Comparison of ENCODE assay signal across 1 cellular context in the genomic region with DNA sequence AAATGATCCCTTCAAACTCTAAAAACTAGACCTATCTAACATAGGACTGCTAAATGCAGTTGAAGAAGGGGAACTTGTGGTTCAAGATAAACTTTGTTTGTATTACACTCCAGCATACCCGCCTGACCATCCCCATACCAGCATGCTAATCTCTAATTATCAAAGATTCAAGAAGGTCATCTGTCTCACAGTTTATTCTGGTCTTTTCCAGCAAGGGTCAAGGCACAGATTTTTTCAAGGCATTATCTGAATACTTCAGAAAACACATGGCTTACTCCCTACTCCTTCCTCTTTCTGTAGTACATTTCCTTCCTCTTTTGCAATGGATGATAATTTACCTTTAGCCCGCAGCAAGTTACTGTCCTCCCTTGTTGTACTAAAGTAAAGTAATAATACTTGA.
TF ChIP-seq lines count a peak whose summit lies in the region.

No MANE protein-coding gene starts in this region.

TF ChIP-seq in K562, 482 proteins besides CTCF, POLR2A, EP300 and RAD21 (continued from another document):
- TF ChIP-seq, protein P1, sequence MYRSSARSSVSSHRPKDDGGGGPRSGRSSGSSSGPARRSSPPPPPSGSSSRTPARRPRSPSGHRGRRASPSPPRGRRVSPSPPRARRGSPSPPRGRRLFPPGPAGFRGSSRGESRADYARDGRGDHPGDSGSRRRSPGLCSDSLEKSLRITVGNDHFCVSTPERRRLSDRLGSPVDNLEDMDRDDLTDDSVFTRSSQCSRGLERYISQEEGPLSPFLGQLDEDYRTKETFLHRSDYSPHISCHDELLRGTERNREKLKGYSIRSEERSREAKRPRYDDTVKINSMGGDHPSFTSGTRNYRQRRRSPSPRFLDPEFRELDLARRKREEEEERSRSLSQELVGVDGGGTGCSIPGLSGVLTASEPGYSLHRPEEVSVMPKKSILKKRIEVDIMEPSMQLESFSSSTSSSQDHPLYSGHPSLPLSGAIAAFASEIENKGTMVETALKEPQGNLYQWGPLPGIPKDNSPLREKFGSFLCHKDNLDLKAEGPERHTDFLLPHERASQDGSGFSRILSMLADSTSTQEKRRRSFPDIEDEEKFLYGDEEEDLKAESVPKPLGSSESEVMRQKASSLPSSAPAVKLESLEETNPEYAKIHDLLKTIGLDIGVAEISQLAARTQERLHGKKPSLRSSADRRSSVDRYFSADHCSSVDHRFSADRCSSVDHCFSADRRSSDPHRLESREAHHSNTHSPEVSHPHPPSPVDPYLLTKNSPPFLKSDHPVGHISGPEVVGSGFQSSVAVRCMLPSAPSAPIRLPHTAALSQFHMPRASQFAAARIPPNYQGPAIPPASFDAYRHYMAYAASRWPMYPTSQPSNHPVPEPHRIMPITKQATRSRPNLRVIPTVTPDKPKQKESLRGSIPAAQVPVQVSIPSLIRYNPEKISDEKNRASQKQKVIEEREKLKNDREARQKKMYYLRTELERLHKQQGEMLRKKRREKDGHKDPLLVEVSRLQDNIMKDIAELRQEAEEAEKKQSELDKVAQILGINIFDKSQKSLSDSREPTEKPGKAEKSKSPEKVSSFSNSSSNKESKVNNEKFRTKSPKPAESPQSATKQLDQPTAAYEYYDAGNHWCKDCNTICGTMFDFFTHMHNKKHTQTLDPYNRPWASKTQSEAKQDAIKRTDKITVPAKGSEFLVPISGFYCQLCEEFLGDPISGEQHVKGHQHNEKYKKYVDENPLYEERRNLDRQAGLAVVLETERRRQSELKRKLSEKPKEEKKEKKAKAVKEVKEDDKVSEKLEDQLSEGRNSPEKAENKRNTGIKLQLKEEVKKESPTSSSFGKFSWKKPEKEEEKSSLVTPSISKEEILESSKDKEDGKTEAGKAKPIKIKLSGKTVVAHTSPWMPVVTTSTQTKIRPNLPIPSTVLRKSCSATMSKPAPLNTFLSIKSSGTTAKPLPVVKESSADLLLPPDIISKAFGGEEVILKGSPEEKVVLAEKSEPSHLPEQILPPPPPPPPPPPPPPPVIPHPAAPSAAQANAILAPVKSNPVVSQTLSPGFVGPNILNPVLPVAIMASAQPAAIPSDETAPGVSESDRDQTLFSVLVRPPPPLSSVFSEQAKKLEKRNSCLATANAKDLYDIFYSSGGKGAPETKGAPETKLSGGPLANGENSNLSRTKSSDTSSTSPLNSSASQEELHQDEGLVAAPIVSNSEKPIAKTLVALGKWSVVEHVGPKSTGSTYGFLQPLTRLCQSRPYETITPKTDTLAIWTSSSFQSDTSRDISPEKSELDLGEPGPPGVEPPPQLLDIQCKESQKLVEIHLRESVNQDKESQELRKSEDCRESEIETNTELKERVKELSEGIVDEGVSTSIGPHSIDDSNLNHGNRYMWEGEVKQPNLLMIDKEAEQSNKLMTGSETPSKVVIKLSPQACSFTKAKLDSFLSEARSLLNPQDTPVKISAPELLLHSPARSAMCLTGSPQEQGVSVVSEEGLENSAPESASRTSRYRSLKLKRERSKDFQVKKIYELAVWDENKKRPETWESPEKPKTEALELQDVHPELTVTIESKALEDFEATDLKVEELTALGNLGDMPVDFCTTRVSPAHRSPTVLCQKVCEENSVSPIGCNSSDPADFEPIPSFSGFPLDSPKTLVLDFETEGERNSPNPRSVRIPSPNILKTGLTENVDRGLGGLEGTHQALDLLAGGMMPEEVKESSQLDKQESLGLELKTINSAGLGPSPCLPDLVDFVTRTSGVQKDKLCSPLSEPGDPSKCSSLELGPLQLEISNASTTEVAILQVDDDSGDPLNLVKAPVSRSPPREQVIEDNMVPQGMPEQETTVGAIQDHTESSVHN (IDR thresholded peaks at IDR 0.05; ENCODE audit: borderline replicate concordance in 1 of 2, low read depth in 1 of 2): no peak
- TF ChIP-seq ZNF175 (CRISPR knock-in tag; IDR thresholded peaks at IDR 0.05; ENCODE audit: low read depth): 0 out of 2 replicates have a peak, but pooled peaks have one; percentile 49
- peak; percentile 65 to 87 for TF ChIP-seq KDM1A (IDR thresholded peaks at IDR 0.05)
- TF ChIP-seq, protein P2, sequence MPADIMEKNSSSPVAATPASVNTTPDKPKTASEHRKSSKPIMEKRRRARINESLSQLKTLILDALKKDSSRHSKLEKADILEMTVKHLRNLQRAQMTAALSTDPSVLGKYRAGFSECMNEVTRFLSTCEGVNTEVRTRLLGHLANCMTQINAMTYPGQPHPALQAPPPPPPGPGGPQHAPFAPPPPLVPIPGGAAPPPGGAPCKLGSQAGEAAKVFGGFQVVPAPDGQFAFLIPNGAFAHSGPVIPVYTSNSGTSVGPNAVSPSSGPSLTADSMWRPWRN (IDR thresholded peaks at IDR 0.05; ENCODE audit: low read depth): peak; percentile 83
- no peak for TF ChIP-seq GABPA (tag; conservative IDR thresholded peaks at IDR 0.05; ENCODE audit: low read depth)
- TF ChIP-seq, protein P3, sequence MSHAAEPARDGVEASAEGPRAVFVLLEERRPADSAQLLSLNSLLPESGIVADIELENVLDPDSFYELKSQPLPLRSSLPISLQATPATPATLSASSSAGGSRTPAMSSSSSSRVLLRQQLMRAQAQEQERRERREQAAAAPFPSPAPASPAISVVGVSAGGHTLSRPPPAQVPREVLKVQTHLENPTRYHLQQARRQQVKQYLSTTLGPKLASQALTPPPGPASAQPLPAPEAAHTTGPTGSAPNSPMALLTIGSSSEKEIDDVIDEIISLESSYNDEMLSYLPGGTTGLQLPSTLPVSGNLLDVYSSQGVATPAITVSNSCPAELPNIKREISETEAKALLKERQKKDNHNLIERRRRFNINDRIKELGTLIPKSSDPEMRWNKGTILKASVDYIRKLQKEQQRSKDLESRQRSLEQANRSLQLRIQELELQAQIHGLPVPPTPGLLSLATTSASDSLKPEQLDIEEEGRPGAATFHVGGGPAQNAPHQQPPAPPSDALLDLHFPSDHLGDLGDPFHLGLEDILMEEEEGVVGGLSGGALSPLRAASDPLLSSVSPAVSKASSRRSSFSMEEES (CRISPR knock-in tag; IDR thresholded peaks at IDR 0.05): no peak
- TF ChIP-seq FOXJ3 (CRISPR knock-in tag; IDR thresholded peaks at IDR 0.05): no peak
- no peak for TF ChIP-seq BMI1 (IDR thresholded peaks at IDR 0.05; ENCODE audit: low read length)
- peak; percentile 31; the same call in 1 of the 2 replicates for TF ChIP-seq FOXM1 (IDR thresholded peaks at IDR 0.05; ENCODE audit: low read depth)
- no peak for TF ChIP-seq FOXM1 (CRISPR knock-in tag; IDR thresholded peaks at IDR 0.05; ENCODE audit: low read depth)
- TF ChIP-seq, protein P4, sequence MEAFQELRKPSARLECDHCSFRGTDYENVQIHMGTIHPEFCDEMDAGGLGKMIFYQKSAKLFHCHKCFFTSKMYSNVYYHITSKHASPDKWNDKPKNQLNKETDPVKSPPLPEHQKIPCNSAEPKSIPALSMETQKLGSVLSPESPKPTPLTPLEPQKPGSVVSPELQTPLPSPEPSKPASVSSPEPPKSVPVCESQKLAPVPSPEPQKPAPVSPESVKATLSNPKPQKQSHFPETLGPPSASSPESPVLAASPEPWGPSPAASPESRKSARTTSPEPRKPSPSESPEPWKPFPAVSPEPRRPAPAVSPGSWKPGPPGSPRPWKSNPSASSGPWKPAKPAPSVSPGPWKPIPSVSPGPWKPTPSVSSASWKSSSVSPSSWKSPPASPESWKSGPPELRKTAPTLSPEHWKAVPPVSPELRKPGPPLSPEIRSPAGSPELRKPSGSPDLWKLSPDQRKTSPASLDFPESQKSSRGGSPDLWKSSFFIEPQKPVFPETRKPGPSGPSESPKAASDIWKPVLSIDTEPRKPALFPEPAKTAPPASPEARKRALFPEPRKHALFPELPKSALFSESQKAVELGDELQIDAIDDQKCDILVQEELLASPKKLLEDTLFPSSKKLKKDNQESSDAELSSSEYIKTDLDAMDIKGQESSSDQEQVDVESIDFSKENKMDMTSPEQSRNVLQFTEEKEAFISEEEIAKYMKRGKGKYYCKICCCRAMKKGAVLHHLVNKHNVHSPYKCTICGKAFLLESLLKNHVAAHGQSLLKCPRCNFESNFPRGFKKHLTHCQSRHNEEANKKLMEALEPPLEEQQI (IDR thresholded peaks at IDR 0.05): no peak
- peak; percentile 67 for TF ChIP-seq MTA2 (IDR thresholded peaks at IDR 0.05; ENCODE audit: low read depth)
- no peak for TF ChIP-seq CXXC5 (CRISPR knock-in tag; IDR thresholded peaks at IDR 0.05)
- peak; percentile 18 for TF ChIP-seq CCNT2 (IDR thresholded peaks at IDR 0.05; ENCODE audit: borderline replicate concordance, extremely low read depth, insufficient read length, low read depth, low read length)
- TF ChIP-seq ZFP36 (IDR thresholded peaks at IDR 0.05; ENCODE audit: low read depth, low read length, partially characterized antibody): no peak
- TF ChIP-seq, protein P5, sequence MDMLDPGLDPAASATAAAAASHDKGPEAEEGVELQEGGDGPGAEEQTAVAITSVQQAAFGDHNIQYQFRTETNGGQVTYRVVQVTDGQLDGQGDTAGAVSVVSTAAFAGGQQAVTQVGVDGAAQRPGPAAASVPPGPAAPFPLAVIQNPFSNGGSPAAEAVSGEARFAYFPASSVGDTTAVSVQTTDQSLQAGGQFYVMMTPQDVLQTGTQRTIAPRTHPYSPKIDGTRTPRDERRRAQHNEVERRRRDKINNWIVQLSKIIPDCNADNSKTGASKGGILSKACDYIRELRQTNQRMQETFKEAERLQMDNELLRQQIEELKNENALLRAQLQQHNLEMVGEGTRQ (CRISPR knock-in tag; IDR thresholded peaks at IDR 0.05): no peak
- 0 out of 2 replicates have a peak, but pooled peaks have one; percentile 37 for TF ChIP-seq HDAC2 (IDR thresholded peaks at IDR 0.05)
- TF ChIP-seq TCF3 (CRISPR knock-in tag; IDR thresholded peaks at IDR 0.05): peak; percentile 48; the same call in 1 of the 2 replicates
- TF ChIP-seq, protein P6, sequence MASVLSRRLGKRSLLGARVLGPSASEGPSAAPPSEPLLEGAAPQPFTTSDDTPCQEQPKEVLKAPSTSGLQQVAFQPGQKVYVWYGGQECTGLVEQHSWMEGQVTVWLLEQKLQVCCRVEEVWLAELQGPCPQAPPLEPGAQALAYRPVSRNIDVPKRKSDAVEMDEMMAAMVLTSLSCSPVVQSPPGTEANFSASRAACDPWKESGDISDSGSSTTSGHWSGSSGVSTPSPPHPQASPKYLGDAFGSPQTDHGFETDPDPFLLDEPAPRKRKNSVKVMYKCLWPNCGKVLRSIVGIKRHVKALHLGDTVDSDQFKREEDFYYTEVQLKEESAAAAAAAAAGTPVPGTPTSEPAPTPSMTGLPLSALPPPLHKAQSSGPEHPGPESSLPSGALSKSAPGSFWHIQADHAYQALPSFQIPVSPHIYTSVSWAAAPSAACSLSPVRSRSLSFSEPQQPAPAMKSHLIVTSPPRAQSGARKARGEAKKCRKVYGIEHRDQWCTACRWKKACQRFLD (CRISPR knock-in tag; IDR thresholded peaks at IDR 0.05): 0 out of 2 replicates have a peak, but pooled peaks have one; percentile 38
- no peak for TF ChIP-seq SRSF1 (IDR thresholded peaks at IDR 0.05; ENCODE audit: low read depth, low read length)
- peak; percentile 86; the same call in 1 of the 2 replicates for TF ChIP-seq PML (IDR thresholded peaks at IDR 0.05; ENCODE audit: low read length)
- TF ChIP-seq CTBP1 (IDR thresholded peaks at IDR 0.05; ENCODE audit: borderline replicate concordance): 0 out of 2 replicates have a peak, but pooled peaks have one; percentile 20
- no peak for TF ChIP-seq KLF1 (tag; IDR thresholded peaks at IDR 0.05)
- TF ChIP-seq SMARCE1 (IDR thresholded peaks at IDR 0.05): peak; percentile 87; the same call in 1 of the 2 replicates
- peak in 1 of 2 experiments; percentile 63; a peak in 2 of 4 replicates for TF ChIP-seq FOXA3 (CRISPR knock-in tag; conservative IDR thresholded peaks at IDR 0.05 in 1 of 2, IDR thresholded peaks at IDR 0.05 in 1 of 2)
- TF ChIP-seq HDAC1 (IDR thresholded peaks at IDR 0.05): peak in 1 of 2 experiments; percentile 61; a peak in 2 of 4 replicates
- peak; percentile 66; the same call in 1 of the 2 replicates for TF ChIP-seq ZNF589 (CRISPR knock-in tag; IDR thresholded peaks at IDR 0.05; ENCODE audit: low read depth)
- peak in 1 of 2 experiments; percentile 78; a peak in 1 of 4 replicates for TF ChIP-seq TEAD1 (CRISPR knock-in tag; IDR thresholded peaks at IDR 0.05)
- no peak for TF ChIP-seq TRIM24 (IDR thresholded peaks at IDR 0.05)
- TF ChIP-seq NBN (IDR thresholded peaks at IDR 0.05; ENCODE audit: low read depth): no peak
- TF ChIP-seq TAL1 (IDR thresholded peaks at IDR 0.05): peak; percentile 82
- 0 out of 2 replicates have a peak, but pooled peaks have one; percentile 34 for TF ChIP-seq HMG20A (CRISPR knock-in tag; conservative IDR thresholded peaks at IDR 0.05)
- no peak; the same call in 1 of the 2 replicates for TF ChIP-seq MTA1 (IDR thresholded peaks at IDR 0.05; ENCODE audit: borderline replicate concordance)
- TF ChIP-seq, protein P7, sequence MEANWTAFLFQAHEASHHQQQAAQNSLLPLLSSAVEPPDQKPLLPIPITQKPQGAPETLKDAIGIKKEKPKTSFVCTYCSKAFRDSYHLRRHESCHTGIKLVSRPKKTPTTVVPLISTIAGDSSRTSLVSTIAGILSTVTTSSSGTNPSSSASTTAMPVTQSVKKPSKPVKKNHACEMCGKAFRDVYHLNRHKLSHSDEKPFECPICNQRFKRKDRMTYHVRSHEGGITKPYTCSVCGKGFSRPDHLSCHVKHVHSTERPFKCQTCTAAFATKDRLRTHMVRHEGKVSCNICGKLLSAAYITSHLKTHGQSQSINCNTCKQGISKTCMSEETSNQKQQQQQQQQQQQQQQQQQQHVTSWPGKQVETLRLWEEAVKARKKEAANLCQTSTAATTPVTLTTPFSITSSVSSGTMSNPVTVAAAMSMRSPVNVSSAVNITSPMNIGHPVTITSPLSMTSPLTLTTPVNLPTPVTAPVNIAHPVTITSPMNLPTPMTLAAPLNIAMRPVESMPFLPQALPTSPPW (CRISPR knock-in tag; IDR thresholded peaks at IDR 0.05): no peak
- no peak for TF ChIP-seq NFATC3 (IDR thresholded peaks at IDR 0.05)
- no peak for TF ChIP-seq SETDB1 (IDR thresholded peaks at IDR 0.05; ENCODE audit: low read length)
- 0 out of 2 replicates have a peak, but pooled peaks have one; percentile 26 for TF ChIP-seq SMAD4 (CRISPR knock-in tag; conservative IDR thresholded peaks at IDR 0.05)
- TF ChIP-seq TEAD4 (IDR thresholded peaks at IDR 0.05; ENCODE audit: low read length): peak; percentile 93
- TF ChIP-seq TEAD4 (CRISPR knock-in tag; IDR thresholded peaks at IDR 0.05; ENCODE audit: borderline replicate concordance): no peak
- TF ChIP-seq DNMT1 (IDR thresholded peaks at IDR 0.05): no peak
- TF ChIP-seq ARID1B (IDR thresholded peaks at IDR 0.05): peak; percentile 68
